Comparison of ENCODE assay signal across 8 cellular contexts in the genomic region with DNA sequence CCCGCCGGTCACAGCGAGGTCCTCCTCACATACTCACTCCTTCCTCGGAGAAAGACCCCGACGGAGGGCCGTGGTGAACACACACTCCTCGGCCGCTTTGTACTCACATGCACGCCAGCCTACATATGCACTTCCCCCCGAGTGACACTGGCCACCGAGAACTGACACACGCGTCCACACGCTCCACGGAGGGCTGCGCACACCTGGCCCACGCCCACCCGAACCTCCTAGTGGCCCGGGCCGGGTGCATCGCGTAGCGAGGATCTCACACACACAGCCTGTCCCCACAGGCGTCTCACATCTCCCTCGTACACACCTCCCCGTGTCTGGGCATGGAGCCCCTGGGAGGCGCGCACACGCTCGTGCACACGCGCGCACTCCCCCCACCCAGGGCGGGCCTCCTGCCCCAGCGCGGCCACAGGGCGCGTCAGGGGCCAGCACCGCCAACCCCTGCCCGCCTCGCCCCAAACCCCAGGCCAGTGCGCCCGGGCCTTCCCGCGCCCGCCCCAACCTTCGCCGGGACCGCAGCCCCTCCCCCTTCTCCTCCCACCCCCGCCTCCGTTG. TPM values are rescaled to one million over a fixed set of nuclear protein-coding genes. Genes with fewer than 3 reads are reported as not detected.
DNase-seq lines count a peak whose midpoint lies in the region; ATAC-seq and TF ChIP-seq lines count a peak whose summit lies in the region.

No MANE protein-coding gene starts in this region.

- peak overlapping the region; percentile 71 to 87 (median 80) for H3K4me3 Mint-ChIP-seq in CD4-positive, alpha-beta memory T cell

- POLR2A ChIA-PET in CD4-positive, alpha-beta memory T cell (lab: Charles Lee; ENCODE audit: partially characterized antibody), result no interaction called here

- no peaks in the 10 kb centered on the region for H3K9me3 Mint-ChIP-seq in CD4-positive, alpha-beta memory T cell

- no peak for DNase-seq in CD4-positive, alpha-beta memory T cell
- DNase-seq in HL-60 (ENCODE audit: low read depth in 1 of 2, low spot score in 1 of 2) (peak; percentile 4), brain microvascular endothelial cell (peak; percentile 13), left lung (peak in 1 of 2 donors; percentile 67), NCI-H510A treated with DMSO at 0.1 percent for 48 hours (lab: John Stamatoyannopoulos, UW) (no peak)
- DNase-seq in central memory CD4-positive, alpha-beta T cell, result no peak

- no peak for TF ChIP-seq CTCF in HL-60 (IDR thresholded peaks at IDR 0.05; ENCODE audit: insufficient read depth, low read length)
- no peak for TF ChIP-seq CTCF in brain microvascular endothelial cell (IDR thresholded peaks at IDR 0.05; ENCODE audit: low read depth, low read length, missing control alignments)
- TF ChIP-seq CTCF in left lung (IDR thresholded peaks at IDR 0.05), result no peak

- no peaks in the 10 kb centered on the region for H3K9me3 ChIP-seq in CD4-positive, alpha-beta memory T cell (ENCODE audit: control insufficient read depth in 1 of 2, low read length in 2 of 2)
- H3K9me3 ChIP-seq in left lung (no peaks in the 10 kb centered on the region), subcutaneous abdominal adipose tissue (ENCODE audit: control insufficient read depth in 5 of 5, low read length in 5 of 5) (no peaks in the 10 kb centered on the region)

- ATAC-seq in left lung (peak; percentile 25), GM18502 (IDR thresholded peaks at IDR 0.05; ENCODE audit: poor library complexity, unreplicated experiment) (no peak)

- peaks cover 0 to 4% (median 3%) of the 10 kb centered on the region in 4 donors for H3K4me1 Mint-ChIP-seq in CD4-positive, alpha-beta memory T cell

- peak overlapping the region in 1 of 2 donors; percentile 24 for H3K4me3 ChIP-seq in CD4-positive, alpha-beta memory T cell (ENCODE audit: low read length in 2 of 2)
- H3K4me3 ChIP-seq in HL-60 (replicated peaks; ENCODE audit: insufficient read depth, low read length) (peak overlapping the region; percentile 43), brain microvascular endothelial cell (ENCODE audit: low read depth, low read length) (peak overlapping the region; percentile 65), left lung (peak overlapping the region; percentile 45 to 56), subcutaneous abdominal adipose tissue (ENCODE audit: low read depth in 1 of 5, low read length in 5 of 5) (peak overlapping the region; percentile 58 to 85 (median 75))

- peaks cover 21 to 22% of the 10 kb centered on the region in 2 donors for H3K27me3 Mint-ChIP-seq in CD4-positive, alpha-beta memory T cell

- H3K4me1 ChIP-seq in CD4-positive, alpha-beta memory T cell (ENCODE audit: insufficient read depth, low read length), result peaks cover 4% of the 10 kb centered on the region
- H3K4me1 ChIP-seq in left lung (peaks cover 4 to 18% of the 10 kb centered on the region in 2 donors), subcutaneous abdominal adipose tissue (ENCODE audit: control insufficient read depth in 5 of 5, insufficient read depth in 5 of 5, low read length in 5 of 5) (peaks cover 0 to 24% (median 15%) of the 10 kb centered on the region in 5 donors)

- peak overlapping the region in 3 of 5 donors; percentile 45 to 69 (median 67) for H3K9ac ChIP-seq in subcutaneous abdominal adipose tissue (ENCODE audit: low read length in 5 of 5)

- H3K27me3 ChIP-seq in CD4-positive, alpha-beta memory T cell (ENCODE audit: insufficient read depth, low read length), result peaks cover 18% of the 10 kb centered on the region
- peaks cover 39% of the 10 kb centered on the region for H3K27me3 ChIP-seq in HL-60 (ENCODE audit: insufficient read depth, poor library complexity, severe bottlenecking)
- H3K27me3 ChIP-seq in brain microvascular endothelial cell (replicated peaks), result peaks cover 14% of the 10 kb centered on the region
- H3K27me3 ChIP-seq in left lung, result peaks cover 33 to 94% of the 10 kb centered on the region in 2 donors
- peaks cover 0 to 10% (median 0%) of the 10 kb centered on the region in 5 donors for H3K27me3 ChIP-seq in subcutaneous abdominal adipose tissue (ENCODE audit: control insufficient read depth in 5 of 5, insufficient read depth in 4 of 5, low read length in 5 of 5)

- CTCF ChIA-PET in CD4-positive, alpha-beta memory T cell (lab: Charles Lee; ENCODE audit: partially characterized antibody), result no interaction called here

- H3K27ac ChIP-seq in CD4-positive, alpha-beta memory T cell (ENCODE audit: low read depth, low read length), result no peak overlapping the region
- H3K27ac ChIP-seq in HL-60 (replicated peaks), result no peak overlapping the region
- H3K27ac ChIP-seq in brain microvascular endothelial cell, result no peak overlapping the region
- peak overlapping the region in 1 of 2 donors; percentile 81 for H3K27ac ChIP-seq in left lung
- no peak overlapping the region for H3K27ac ChIP-seq in subcutaneous abdominal adipose tissue (ENCODE audit: low read depth, low read length)

- no peaks in the 10 kb centered on the region for H3K36me3 ChIP-seq in CD4-positive, alpha-beta memory T cell (ENCODE audit: insufficient read depth, low read length)
- no peaks in the 10 kb centered on the region for H3K36me3 ChIP-seq in brain microvascular endothelial cell (replicated peaks)
- H3K36me3 ChIP-seq in left lung, result no peaks in the 10 kb centered on the region
- H3K36me3 ChIP-seq in subcutaneous abdominal adipose tissue (ENCODE audit: control insufficient read depth in 5 of 5, insufficient read depth in 5 of 5, low read length in 5 of 5), result no peaks in the 10 kb centered on the region

- no peak overlapping the region for H3K27ac Mint-ChIP-seq in CD4-positive, alpha-beta memory T cell

- in situ Hi-C loops in brain microvascular endothelial cell (cut with HindIII; ENCODE audit: low pct_ligation_motif_present, low sequenced_read_pairs), result no loop called here

- intact Hi-C loops in CD4-positive, alpha-beta memory T cell (cut with micrococcal nuclease), result no loop called here
- intact Hi-C loops in left lung (cut with DNase I), result no loop called here

- H3K36me3 Mint-ChIP-seq in CD4-positive, alpha-beta memory T cell, result no peaks in the 10 kb centered on the region

RNA-seq across cellular contexts. Expression of a gene that starts 0.4 kb away (rescaled TPM):
- total RNA-seq in CD4-positive, alpha-beta memory T cell, result not detected
- polyA plus RNA-seq in CD4-positive, alpha-beta memory T cell, result not detected
- total RNA-seq in left lung, result 1 to 10 TPM; 2.2 to 3.8 TPM

Comparison
In these comparisons a context has a peak if more than half of its experiments do, and no peak if none do; other contexts are left out.
1. DNase-seq: peak in HL-60 (2 of 2) and brain microvascular endothelial cell (single experiment); none in CD4-positive, alpha-beta memory T cell (0 of 5), central memory CD4-positive, alpha-beta T cell (single experiment) and NCI-H510A treated with DMSO at 0.1 percent for 48 hours (single experiment).